Comparison of ENCODE assay signal across 8 cellular contexts in the genomic region with DNA sequence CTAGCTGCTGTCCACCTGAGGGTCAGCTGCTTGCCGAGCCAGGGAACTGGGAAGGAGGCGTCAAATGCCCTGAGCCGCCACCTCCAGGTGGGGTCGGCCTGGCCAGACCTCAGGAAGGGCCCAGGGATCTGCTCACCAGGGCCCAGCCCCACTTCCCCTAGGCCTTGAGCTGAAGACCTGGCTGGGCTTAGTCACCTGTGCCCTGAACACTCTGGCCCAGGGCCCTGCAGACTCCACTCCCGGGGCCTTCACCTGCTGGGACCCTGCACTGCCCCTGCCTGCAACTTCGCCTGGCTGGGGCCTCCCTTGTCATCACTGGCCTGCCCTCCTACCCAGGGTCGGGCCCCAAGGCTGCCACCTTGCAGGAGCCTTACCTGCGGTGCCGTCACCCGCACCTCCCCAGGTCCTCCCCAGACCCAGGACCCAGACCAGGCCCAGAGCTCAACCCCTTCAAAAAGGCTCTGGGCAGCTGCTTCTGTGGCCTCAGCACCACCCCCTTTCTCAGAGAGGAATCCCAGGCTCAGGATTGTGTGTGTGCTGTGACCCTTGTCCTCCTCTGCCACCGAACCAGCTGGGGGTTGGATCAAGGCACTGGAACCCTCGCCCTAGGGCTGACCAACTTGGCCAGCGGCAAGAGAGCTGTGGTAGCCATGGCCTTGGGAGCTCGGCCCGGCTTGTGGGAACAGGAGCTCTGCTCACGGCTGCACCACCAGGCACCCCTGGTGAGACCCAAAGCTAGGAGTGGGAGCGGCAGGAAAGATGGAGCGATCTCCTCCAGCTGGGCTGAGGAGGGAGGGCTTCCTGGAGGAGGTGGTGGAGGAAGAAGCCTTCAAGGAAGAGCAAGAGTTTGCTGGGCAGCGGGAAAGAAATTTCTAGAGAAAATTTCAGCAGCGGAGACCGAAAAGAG. TPM values are rescaled to one million over a fixed set of nuclear protein-coding genes. Genes with fewer than 3 reads are reported as not detected.
DNase-seq lines count a peak whose midpoint lies in the region; ATAC-seq and TF ChIP-seq lines count a peak whose summit lies in the region.

No MANE protein-coding gene starts in this region.

- H3K27ac ChIP-seq in left lung (peak overlapping the region in 1 of 2 donors; percentile 83), thyroid gland (peak overlapping the region; percentile 2 to 69 (median 4))

- ATAC-seq in left lung: peak; percentile 1
- ATAC-seq in GM18505 (IDR thresholded peaks at IDR 0.05; ENCODE audit: unreplicated experiment): no peak
- ATAC-seq in GM21515 (IDR thresholded peaks at IDR 0.05; ENCODE audit: unreplicated experiment): no peak

- peak; percentile 64 for DNase-seq in activated CD4-positive, alpha-beta T cell treated with anti-CD3 and anti-CD28 coated beads, Interleukin-2, amount 10 ng/mL, durations not matched to agents 24 days and 14 days
- no peak for DNase-seq in activated CD4-positive, alpha-beta T cell treated with anti-CD3 and anti-CD28 coated beads for 4 hours
- DNase-seq in adipocyte (ENCODE audit: low read depth) (peak; percentile 11), left lung (no peak), thyroid gland (no peak), KBM-7 (no peak)

- H3K36me3 ChIP-seq in adipocyte (ENCODE audit: control insufficient read depth, insufficient read depth, low read length, severe bottlenecking) (peaks cover 4% of the 10 kb centered on the region), left lung (peaks cover 0 to 22% of the 10 kb centered on the region in 2 donors), thyroid gland (peaks cover 0 to 5% of the 10 kb centered on the region in 2 donors)

- 37 to 53% methylated on average over 12 to 18 of the region's 21 CpGs for WGBS in thyroid gland, 2 donors

- H3K27ac Mint-ChIP-seq in activated CD4-positive, alpha-beta T cell treated with anti-CD3 and anti-CD28 coated beads, Interleukin-2, amount 10 ng/mL, durations not matched to agents 24 days and 14 days: peak overlapping the region; percentile 83

- H3K9ac ChIP-seq in adipocyte (ENCODE audit: low read length): peak overlapping the region; percentile 95

- in situ Hi-C loops in KBM-7 (cut with MboI; ENCODE audit: low pct_unique_long_range_greater_than_20kb, low sequenced_read_pairs): no loop called here

- no peak for TF ChIP-seq POLR2A in thyroid gland (IDR thresholded peaks at IDR 0.05)
- TF ChIP-seq POLR2A in GM18505 (IDR thresholded peaks at IDR 0.05; ENCODE audit: borderline replicate concordance, extremely low read depth, insufficient read depth, insufficient read length): no peak

- H3K4me3 ChIP-seq in adipocyte (ENCODE audit: low read length): peak overlapping the region; percentile 98
- H3K4me3 ChIP-seq in left lung: peak overlapping the region; percentile 98 to 99
- peak overlapping the region; percentile 27 to 68 (median 54) for H3K4me3 ChIP-seq in thyroid gland (replicated peaks in 1 of 3)

- intact Hi-C loops in activated CD4-positive, alpha-beta T cell treated with anti-CD3 and anti-CD28 coated beads, Interleukin-2, amount 10 ng/mL, durations not matched to agents 24 days and 14 days (cut with micrococcal nuclease): no loop called here
- intact Hi-C loops in left lung (cut with DNase I): no loop called here
- intact Hi-C loops in thyroid gland (cut with DNase I): no loop called here

- TF ChIP-seq CTCF in left lung (IDR thresholded peaks at IDR 0.05) (no peak), thyroid gland (IDR thresholded peaks at IDR 0.05) (no peak)

- peak overlapping the region; percentile 90 for H3K4me3 Mint-ChIP-seq in activated CD4-positive, alpha-beta T cell treated with anti-CD3 and anti-CD28 coated beads, Interleukin-2, amount 10 ng/mL, durations not matched to agents 24 days and 14 days

- no peaks in the 10 kb centered on the region for H3K9me3 Mint-ChIP-seq in activated CD4-positive, alpha-beta T cell treated with anti-CD3 and anti-CD28 coated beads, Interleukin-2, amount 10 ng/mL, durations not matched to agents 24 days and 14 days

- H3K27me3 ChIP-seq in adipocyte (replicated peaks; ENCODE audit: control insufficient read depth, insufficient read depth, low read length): peaks cover 3% of the 10 kb centered on the region
- H3K27me3 ChIP-seq in left lung: no peaks in the 10 kb centered on the region
- no peaks in the 10 kb centered on the region for H3K27me3 ChIP-seq in thyroid gland

- H3K36me3 Mint-ChIP-seq in activated CD4-positive, alpha-beta T cell treated with anti-CD3 and anti-CD28 coated beads, Interleukin-2, amount 10 ng/mL, durations not matched to agents 24 days and 14 days (ENCODE audit: low read depth): peaks cover 9% of the 10 kb centered on the region

- peaks cover 13% of the 10 kb centered on the region for H3K4me1 Mint-ChIP-seq in activated CD4-positive, alpha-beta T cell treated with anti-CD3 and anti-CD28 coated beads, Interleukin-2, amount 10 ng/mL, durations not matched to agents 24 days and 14 days

- H3K4me1 ChIP-seq in adipocyte (ENCODE audit: control insufficient read depth, insufficient read depth, low read length) (peaks cover 30% of the 10 kb centered on the region), left lung (peaks cover 13 to 28% of the 10 kb centered on the region in 2 donors), thyroid gland (peaks cover 16 to 22% of the 10 kb centered on the region in 2 donors)

- no peaks in the 10 kb centered on the region for H3K9me3 ChIP-seq in adipocyte (ENCODE audit: control insufficient read depth, low read length)
- H3K9me3 ChIP-seq in left lung: no peaks in the 10 kb centered on the region
- H3K9me3 ChIP-seq in thyroid gland: no peaks in the 10 kb centered on the region

- peaks cover 1% of the 10 kb centered on the region for H3K27me3 Mint-ChIP-seq in activated CD4-positive, alpha-beta T cell treated with anti-CD3 and anti-CD28 coated beads, Interleukin-2, amount 10 ng/mL, durations not matched to agents 24 days and 14 days

RNA-seq across cellular contexts. Expression of a gene that starts 1.2 kb away (rescaled TPM):
- total RNA-seq in activated CD4-positive, alpha-beta T cell treated with anti-CD3 and anti-CD28 coated beads, Interleukin-2, amount 10 ng/mL, durations not matched to agents 24 days and 14 days: 72.4 and 75.3 TPM in 2 replicates
- total RNA-seq in left lung: 10 to 100 TPM; 47.8 to 49.7 TPM
- 10 to 100 TPM; 29.8 to 39.1 (median 32.4) TPM for total RNA-seq in thyroid gland

RNA-seq across cellular contexts. Expression of a gene that starts 2.9 kb away (rescaled TPM):
- total RNA-seq in activated CD4-positive, alpha-beta T cell treated with anti-CD3 and anti-CD28 coated beads, Interleukin-2, amount 10 ng/mL, durations not matched to agents 24 days and 14 days: 0.54 and 0.99 TPM in 2 replicates
- total RNA-seq in left lung (not detected), thyroid gland (not detected)

RNA-seq across cellular contexts. Expression of a gene that starts 12.9 kb away (rescaled TPM):
- total RNA-seq in activated CD4-positive, alpha-beta T cell treated with anti-CD3 and anti-CD28 coated beads, Interleukin-2, amount 10 ng/mL, durations not matched to agents 24 days and 14 days: 292 and 299 TPM in 2 replicates
- total RNA-seq in left lung (100 to 1,000 TPM; 245 to 337 TPM), thyroid gland (100 to 1,000 TPM; 181 to 757 (median 487) TPM)

RNA-seq across cellular contexts. Expression of a gene that starts 23.3 kb away (rescaled TPM):
- not detected in 2 replicates for total RNA-seq in activated CD4-positive, alpha-beta T cell treated with anti-CD3 and anti-CD28 coated beads, Interleukin-2, amount 10 ng/mL, durations not matched to agents 24 days and 14 days
- under 1 TPM in 1 of 2 donors, not detected in 1; 0.12 TPM for total RNA-seq in left lung
- under 1 TPM in 1 of 4 donors, not detected in 3; 0.33 TPM for total RNA-seq in thyroid gland

RNA-seq across cellular contexts. Expression of a gene that starts 23.6 kb away (rescaled TPM):
- 10.3 and 11.4 TPM in 2 replicates for total RNA-seq in activated CD4-positive, alpha-beta T cell treated with anti-CD3 and anti-CD28 coated beads, Interleukin-2, amount 10 ng/mL, durations not matched to agents 24 days and 14 days
- total RNA-seq in left lung (10 to 100 TPM; 31.8 to 38.5 TPM), thyroid gland (10 to 100 TPM; 10.8 to 14.7 (median 12.0) TPM)

Comparison
In these comparisons a context has a peak if more than half of its experiments do, and no peak if none do; other contexts are left out.
1. DNase-seq: peak in activated CD4-positive, alpha-beta T cell treated with anti-CD3 and anti-CD28 coated beads, Interleukin-2, amount 10 ng/mL, durations not matched to agents 24 days and 14 days (single experiment) and adipocyte (single experiment); none in activated CD4-positive, alpha-beta T cell treated with anti-CD3 and anti-CD28 coated beads for 4 hours (0 of 2), left lung (0 of 2), thyroid gland (0 of 2) and KBM-7 (single experiment).
2. Peak in every context shown above with its lines, with median percentiles within 50 percentile points of each other: H3K4me3 ChIP-seq.